In genomic region chr11:11313426-11313825, GRCh38 we compare ENCODE assay signal across 11 cellular contexts. TPM values are rescaled to one million over a fixed set of nuclear protein-coding genes. Genes with fewer than 3 reads are reported as not detected.
DNase-seq lines count a peak whose midpoint lies in the region; ATAC-seq, FAIRE-seq and TF ChIP-seq lines count a peak whose summit lies in the region.
"Had no signal": no experiment of that assay in that cellular context is flagged by ENCODE, and none has a peak within 500 bp of the region (broad histone marks: within the 10 kb centered on the region; RNA-seq: fewer than 3 reads in every experiment).

No MANE protein-coding gene starts in this region.

- H3K4me1 Mint-ChIP-seq in CD8-positive, alpha-beta memory T cell: peaks cover 6 to 7% (median 6%) of the 10 kb centered on the region in 3 donors

- no peaks in the 10 kb centered on the region for H3K4me1 ChIP-seq in trophoblast cell (ENCODE audit: control insufficient read depth in 1 of 2, insufficient read depth in 2 of 2, low read length in 2 of 2)
- H3K4me1 ChIP-seq in CD8-positive, alpha-beta memory T cell (ENCODE audit: insufficient read depth, low read length): no peaks in the 10 kb centered on the region

- no peak overlapping the region for H2AK5ac ChIP-seq in trophoblast cell (ENCODE audit: low read length)

- no peaks in the 10 kb centered on the region for H3K36me3 Mint-ChIP-seq in CD8-positive, alpha-beta memory T cell

- H3K27ac ChIP-seq in trophoblast cell (ENCODE audit: low read depth, low read length): no peak overlapping the region
- H3K27ac ChIP-seq in CD8-positive, alpha-beta memory T cell (ENCODE audit: low read depth, low read length): no peak overlapping the region
- H3K27ac ChIP-seq: ovary had no signal

- no peaks in the 10 kb centered on the region for H3K36me3 ChIP-seq in trophoblast cell (ENCODE audit: control insufficient read depth in 1 of 2, insufficient read depth in 2 of 2, low read length in 2 of 2)
- no peaks in the 10 kb centered on the region for H3K36me3 ChIP-seq in CD8-positive, alpha-beta memory T cell (ENCODE audit: insufficient read depth, low read length)
- H3K36me3 ChIP-seq: ovary had no signal

- no peaks in the 10 kb centered on the region for H3K79me1 ChIP-seq in trophoblast cell (ENCODE audit: low read length)

- no peak overlapping the region for H3K18ac ChIP-seq in trophoblast cell (ENCODE audit: low read length)

- H2AFZ ChIP-seq in trophoblast cell (ENCODE audit: insufficient read depth, low read length, poor library complexity): no peak overlapping the region

- no peak overlapping the region for H3K27ac Mint-ChIP-seq in CD8-positive, alpha-beta memory T cell
- H3K27ac Mint-ChIP-seq: T-helper 17 cell had no signal

- DNase-seq in HFF-Myc (ENCODE audit: extremely low read depth, low read depth) (peak; percentile 11), RCC 7860 (ENCODE audit: low spot score) (peak; percentile 4), fibroblast of mammary gland (ENCODE audit: low read depth) (peak; percentile 66), trophoblast cell (peak; percentile 22 to 49), cerebellar nuclear complex (lab: John Stamatoyannopoulos, UW) (no peak), HK-2 (ENCODE audit: unreplicated experiment) (no peak)
- DNase-seq in CD8-positive, alpha-beta memory T cell: no peak
- DNase-seq: cortex of kidney, ovary, T-helper 17 cell had no signal

- no peak overlapping the region for H3K14ac ChIP-seq in trophoblast cell (ENCODE audit: low read length)

- H3K9me3 Mint-ChIP-seq in CD8-positive, alpha-beta memory T cell: peaks cover 0 to 1% (median 0%) of the 10 kb centered on the region in 5 donors

- H3K4me3 ChIP-seq in HFF-Myc (replicated peaks; ENCODE audit: low read depth, low read length) (no peak overlapping the region), fibroblast of mammary gland (ENCODE audit: control insufficient read depth, low read depth, low read length) (no peak overlapping the region), trophoblast cell (ENCODE audit: low read depth, low read length) (no peak overlapping the region)
- H3K4me3 ChIP-seq in CD8-positive, alpha-beta memory T cell (ENCODE audit: low read length): no peak overlapping the region
- H3K4me3 ChIP-seq: ovary had no signal

- no peak overlapping the region for H4K91ac ChIP-seq in trophoblast cell (ENCODE audit: low read depth, low read length)

- peaks cover 0 to 8% of the 10 kb centered on the region in 2 donors for H3K27me3 Mint-ChIP-seq in CD8-positive, alpha-beta memory T cell
- H3K27me3 Mint-ChIP-seq: T-helper 17 cell had no signal

- H4K12ac ChIP-seq in trophoblast cell (ENCODE audit: low read depth, low read length): no peak overlapping the region

- no CpG with 5 or more reads among the region's 1 CpG for WGBS in trophoblast cell (ENCODE audit: extremely low coverage, insufficient coverage, insufficient read length)

- H3K4me3 Mint-ChIP-seq in CD8-positive, alpha-beta memory T cell: no peak overlapping the region
- H3K4me3 Mint-ChIP-seq: T-helper 17 cell had no signal

- H2BK12ac ChIP-seq in trophoblast cell (ENCODE audit: low read length): no peak overlapping the region

- FAIRE-seq in RCC 7860 (lab: Jason Lieb, UNC): no peak

- H4K8ac ChIP-seq in trophoblast cell (ENCODE audit: low read depth, low read length): no peak overlapping the region

- H3K9ac ChIP-seq in trophoblast cell (ENCODE audit: low read length): no peak overlapping the region

- H3K9me3 ChIP-seq in trophoblast cell (ENCODE audit: insufficient read depth, low read depth, low read length): no peaks in the 10 kb centered on the region
- H3K9me3 ChIP-seq in CD8-positive, alpha-beta memory T cell (ENCODE audit: low read length): no peaks in the 10 kb centered on the region
- H3K9me3 ChIP-seq: ovary had no signal

- TF ChIP-seq CTCF in HFF-Myc (IDR thresholded peaks at IDR 0.05; ENCODE audit: low read depth, low read length, missing control alignments) (no peak), fibroblast of mammary gland (conservative IDR thresholded peaks at IDR 0.05; ENCODE audit: control insufficient read depth, insufficient read depth, low read depth, low read length) (no peak)

- H3K4ac ChIP-seq in trophoblast cell (ENCODE audit: low read depth, low read length): no peak overlapping the region

- H3K79me2 ChIP-seq in trophoblast cell (ENCODE audit: control insufficient read depth, insufficient read depth, low read length, poor library complexity): no peaks in the 10 kb centered on the region

- no peak overlapping the region for H2BK5ac ChIP-seq in trophoblast cell (ENCODE audit: low read depth, low read length, poor library complexity)

- POLR2A ChIA-PET in CD8-positive, alpha-beta memory T cell (lab: Charles Lee): no interaction called here

- no peak overlapping the region for H2BK120ac ChIP-seq in trophoblast cell (ENCODE audit: insufficient read depth, low read length, poor library complexity)

- ATAC-seq in GM19035 (IDR thresholded peaks at IDR 0.05; ENCODE audit: unreplicated experiment): no peak
- ATAC-seq: T-helper 17 cell had no signal

- no peaks in the 10 kb centered on the region for H3K27me3 ChIP-seq in trophoblast cell (ENCODE audit: insufficient read depth, low read length)
- H3K27me3 ChIP-seq in CD8-positive, alpha-beta memory T cell (ENCODE audit: insufficient read depth, low read length, poor library complexity, severe bottlenecking): no peaks in the 10 kb centered on the region
- H3K27me3 ChIP-seq: ovary had no signal

- CTCF ChIA-PET in CD8-positive, alpha-beta memory T cell (lab: Charles Lee): no interaction called here

- no peak overlapping the region for H3K4me2 ChIP-seq in trophoblast cell (ENCODE audit: low read length)

- no peak overlapping the region for H3K23ac ChIP-seq in trophoblast cell (ENCODE audit: low read length)

RNA-seq across cellular contexts. Expression of gene CSNK2A3, which starts 39.6 kb away (rescaled TPM):
- polyA plus RNA-seq in trophoblast cell (2013): 2.6 and 2.7 TPM in 2 replicates
- 1 to 10 TPM; 2.6 TPM for total RNA-seq in CD8-positive, alpha-beta memory T cell
- 1.1 TPM for polyA plus RNA-seq in CD8-positive, alpha-beta memory T cell

Comparison
In these comparisons a context has a peak if more than half of its experiments do, and no peak if none do; other contexts are left out.
1. DNase-seq: peak in HFF-Myc (single experiment), RCC 7860 (single experiment), fibroblast of mammary gland (single experiment) and trophoblast cell (2 of 2); none in CD8-positive, alpha-beta memory T cell (0 of 5), cerebellar nuclear complex (0 of 2) and HK-2 (single experiment).